In genomic region chr9:34085581-34086500, GRCh38 we compare ENCODE assay signal across 12 cellular contexts. TPM values are rescaled to one million over a fixed set of nuclear protein-coding genes. Genes with fewer than 3 reads are reported as not detected.
A peak's percentile ranks its signal among the peaks of the same experiment; 100 is the strongest.
DNase-seq lines count a peak whose midpoint lies in the region; ATAC-seq and TF ChIP-seq lines count a peak whose summit lies in the region.
"Had no signal": no experiment of that assay in that cellular context is flagged by ENCODE, and none has a peak within 500 bp of the region (broad histone marks: within the 10 kb centered on the region; RNA-seq: fewer than 3 reads in every experiment).

No MANE protein-coding gene starts in this region.

- no peaks in the 10 kb centered on the region for H3K27me3 Mint-ChIP-seq in MCF 10A (ENCODE audit: insufficient read depth, unreplicated experiment)

- H3K4me3 Mint-ChIP-seq in MCF 10A (ENCODE audit: unreplicated experiment) = no peak overlapping the region
- H3K4me3 Mint-ChIP-seq: mesothelial cell of epicardium had no signal

- H2AFZ ChIP-seq in neuronal stem cell (ENCODE audit: low read length) = no peak overlapping the region

- CTCF ChIA-PET in MCF 10A (lab: Yijun Ruan, JAX) = interaction anchor here (4.4 kb wide), 1 partner anchor 11 kb away, joined by 26 read pairs; no protein-coding TSS in a partner anchor

- no peak overlapping the region for H2AK5ac ChIP-seq in neuronal stem cell (ENCODE audit: low read depth, low read length)

- peaks cover 56% of the 10 kb centered on the region for H3K36me3 Mint-ChIP-seq in MCF 10A (ENCODE audit: insufficient read depth, unreplicated experiment)

- no peak overlapping the region for H3K27ac Mint-ChIP-seq in MCF 10A (ENCODE audit: low read depth, unreplicated experiment)

- H2BK15ac ChIP-seq in neuronal stem cell (ENCODE audit: low read length) = no peak overlapping the region

- no peaks in the 10 kb centered on the region for H3K4me1 Mint-ChIP-seq in MCF 10A (ENCODE audit: insufficient read depth, unreplicated experiment)
- H3K4me1 Mint-ChIP-seq: mesothelial cell of epicardium had no signal

- H3K27me3 ChIP-seq in breast epithelium (no peaks in the 10 kb centered on the region), neuronal stem cell (ENCODE audit: control insufficient read depth in 3 of 3, insufficient read depth in 3 of 3, low read depth in 1 of 3, low read length in 3 of 3) (no peaks in the 10 kb centered on the region), uterus (no peaks in the 10 kb centered on the region)
- H3K27me3 ChIP-seq: colonic mucosa had no signal

- intact Hi-C loops in breast epithelium (cut with DNase I; ENCODE audit: low total_unique reads) = no loop called here
- intact Hi-C loops in MCF 10A (cut with micrococcal nuclease) = no loop called here
- intact Hi-C loops in uterus (cut with DNase I; ENCODE audit: low total_unique reads) = no loop called here

- no peak for DNase-seq in breast epithelium (ENCODE audit: low spot score in 2 of 2)
- no peak for DNase-seq in MCF 10A (ENCODE audit: unreplicated experiment)
- DNase-seq in fibroblast of mammary gland (ENCODE audit: low read depth) = peak; percentile 14
- DNase-seq in neuronal stem cell (ENCODE audit: low spot score) = no peak
- DNase-seq in uterus = no peak
- DNase-seq in erythroblast (lab: John Stamatoyannopoulos, UW) = no peak
- no peak for DNase-seq in EL
- DNase-seq: colonic mucosa, GDM1, NCI-H146 had no signal

- H3K9me3 ChIP-seq in breast epithelium = no peaks in the 10 kb centered on the region
- no peaks in the 10 kb centered on the region for H3K9me3 ChIP-seq in neuronal stem cell (replicated peaks in 1 of 2; ENCODE audit: control insufficient read depth in 2 of 2, insufficient read depth in 1 of 2, low read depth in 1 of 2, low read length in 2 of 2)
- H3K9me3 ChIP-seq in uterus = no peaks in the 10 kb centered on the region
- H3K9me3 ChIP-seq: colonic mucosa had no signal

- no peak overlapping the region for H4K91ac ChIP-seq in neuronal stem cell (ENCODE audit: low read depth, low read length, poor library complexity)

- H4K8ac ChIP-seq in neuronal stem cell (ENCODE audit: low read depth, low read length) = no peak overlapping the region

- H3K4me3 ChIP-seq in breast epithelium (no peak overlapping the region), fibroblast of mammary gland (ENCODE audit: control insufficient read depth, low read depth, low read length) (no peak overlapping the region), neuronal stem cell (ENCODE audit: low read length in 2 of 2) (no peak overlapping the region), uterus (no peak overlapping the region)
- H3K4me3 ChIP-seq: colonic mucosa had no signal

- no CpG with 5 or more reads among the region's 6 CpGs for WGBS in neuronal stem cell (ENCODE audit: extremely low coverage in 2 of 2, insufficient read length in 2 of 2, insufficient replicate concordance in 1 of 2), 2 donors

- H2BK5ac ChIP-seq in neuronal stem cell (ENCODE audit: low read length) = no peak overlapping the region

- POLR2A ChIA-PET in MCF 10A (lab: Yijun Ruan, JAX) = interaction anchor here (0.9 kb wide), 1 partner anchor 168 kb away, joined by 3 read pairs; no protein-coding TSS in a partner anchor

- no peaks in the 10 kb centered on the region for H3K9me3 Mint-ChIP-seq in MCF 10A (ENCODE audit: unreplicated experiment)
- H3K9me3 Mint-ChIP-seq: mesothelial cell of epicardium had no signal

- TF ChIP-seq CTCF in breast epithelium (IDR thresholded peaks at IDR 0.05) = no peak
- TF ChIP-seq CTCF in MCF 10A (IDR thresholded peaks at IDR 0.05; ENCODE audit: unreplicated experiment) = no peak
- TF ChIP-seq CTCF in fibroblast of mammary gland (conservative IDR thresholded peaks at IDR 0.05; ENCODE audit: control insufficient read depth, insufficient read depth, low read depth, low read length) = no peak
- TF ChIP-seq CTCF in uterus (IDR thresholded peaks at IDR 0.05) = no peak

- peaks cover 1% of the 10 kb centered on the region for H3K79me1 ChIP-seq in neuronal stem cell (ENCODE audit: low read depth, low read length)

- no peak overlapping the region for H3K9ac ChIP-seq in neuronal stem cell (ENCODE audit: low read depth, low read length, poor library complexity)

- TF ChIP-seq POLR2A in breast epithelium (IDR thresholded peaks at IDR 0.05) (no peak), uterus (IDR thresholded peaks at IDR 0.05) (no peak), erythroblast (IDR thresholded peaks at IDR 0.05; ENCODE audit: low read length) (no peak)

- no peak overlapping the region for H2BK120ac ChIP-seq in neuronal stem cell (ENCODE audit: low read depth, low read length)

- no peak for ATAC-seq in GM19397 (IDR thresholded peaks at IDR 0.05; ENCODE audit: unreplicated experiment)

- peak overlapping the region; percentile 43 for H3K23ac ChIP-seq in neuronal stem cell (ENCODE audit: low read depth, low read length, poor library complexity)

- H3K14ac ChIP-seq in neuronal stem cell (ENCODE audit: low read length) = no peak overlapping the region

- H3K27ac ChIP-seq in breast epithelium (peak overlapping the region; percentile 72 to 74), neuronal stem cell (replicated peaks; ENCODE audit: low read length) (no peak overlapping the region), uterus (peak overlapping the region; percentile 25 to 69)
- H3K27ac ChIP-seq: colonic mucosa had no signal

- H3K4me1 ChIP-seq in breast epithelium = no peaks in the 10 kb centered on the region
- H3K4me1 ChIP-seq in neuronal stem cell (ENCODE audit: control insufficient read depth in 2 of 2, insufficient read depth in 1 of 2, low read depth in 1 of 2, low read length in 2 of 2) = no peaks in the 10 kb centered on the region
- H3K4me1 ChIP-seq in uterus = peaks cover 0 to 4% of the 10 kb centered on the region in 2 donors
- H3K4me1 ChIP-seq: colonic mucosa had no signal

- no peak overlapping the region for H3K4ac ChIP-seq in neuronal stem cell (ENCODE audit: low read length)

- H2BK12ac ChIP-seq in neuronal stem cell (ENCODE audit: low read length) = peak overlapping the region; percentile 41

- BruUV-seq in MCF 10A (replicated peaks; lab: Mats Ljungman, UMichigan) = no TSS peak

- no peak overlapping the region for H3K4me2 ChIP-seq in neuronal stem cell (ENCODE audit: insufficient read depth, low read length, poor library complexity, severe bottlenecking)

- H3K36me3 ChIP-seq in breast epithelium (no peaks in the 10 kb centered on the region), neuronal stem cell (replicated peaks in 1 of 2; ENCODE audit: control insufficient read depth in 2 of 2, insufficient read depth in 2 of 2, low read length in 2 of 2) (peaks cover 25 to 57% of the 10 kb centered on the region in 2 donors), uterus (no peaks in the 10 kb centered on the region)

- no peak overlapping the region for H3K18ac ChIP-seq in neuronal stem cell (ENCODE audit: low read length)

RNA-seq across cellular contexts. Expression of gene UBAP2, which starts 37.2 kb away (rescaled TPM):
- total RNA-seq in breast epithelium = 10 to 100 TPM; 21.8 to 32.1 (median 29.8) TPM
- total RNA-seq in MCF 10A (2022) = 33.4 and 33.5 TPM in 2 replicates
- 25.1 TPM for polyA plus RNA-seq in neuronal stem cell (2013, experiment 1 of 2)
- polyA plus RNA-seq in neuronal stem cell (2013, experiment 2 of 2) = 25.7 TPM
- total RNA-seq in uterus = 100 to 1,000 TPM in 1 of 4 donors, 10 to 100 TPM in 2, 1 to 10 TPM in 1; 9.2 to 110 (median 51.3) TPM

RNA-seq across cellular contexts. Expression of gene DCAF12, which starts 40.7 kb away (rescaled TPM):
- total RNA-seq in breast epithelium (10 to 100 TPM; 25.6 to 36.7 (median 29.6) TPM), MCF 10A (2022) (39.8 and 44.2 TPM in 2 replicates), uterus (10 to 100 TPM in 3 of 4 donors, 1 to 10 TPM in 1; 6.4 to 35.3 (median 30.3) TPM)
- polyA plus RNA-seq in neuronal stem cell (2013, experiment 1 of 2) = 35.3 TPM
- 35.2 TPM for polyA plus RNA-seq in neuronal stem cell (2013, experiment 2 of 2)
